In the genomic region with DNA sequence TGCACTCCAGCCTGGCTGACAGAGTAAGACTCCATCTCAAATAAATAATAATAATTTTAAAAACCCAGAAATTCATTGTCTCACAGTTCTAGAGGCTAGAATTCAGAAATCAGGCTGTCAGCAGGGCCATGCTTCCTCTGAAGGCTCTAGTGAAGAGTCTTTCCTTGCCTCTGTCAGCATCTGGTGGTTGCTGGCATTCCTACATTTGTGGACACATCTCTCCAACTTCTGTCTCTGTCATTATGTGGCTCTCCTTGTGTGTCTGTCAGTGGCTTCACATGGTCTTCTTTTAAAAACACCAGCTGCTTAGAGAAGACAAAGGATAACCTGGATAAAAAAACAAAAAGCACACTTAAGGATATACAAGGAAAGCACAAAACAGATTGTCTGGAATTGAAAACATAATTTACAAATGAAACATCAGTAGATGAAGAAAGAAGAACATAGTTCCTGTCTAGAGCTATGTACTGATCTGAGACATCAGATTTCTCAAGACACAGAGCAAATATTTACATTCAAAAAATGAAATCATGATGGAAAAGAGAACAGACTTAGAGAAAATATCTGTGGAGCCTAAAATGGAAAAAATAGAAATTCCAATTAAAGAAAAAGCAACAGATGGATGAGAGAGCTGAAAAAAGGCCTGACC, we compare ENCODE assay signal across 17 cellular contexts. TPM values are rescaled to one million over a fixed set of nuclear protein-coding genes. Genes with fewer than 3 reads are reported as not detected.
A peak's percentile ranks its signal among the peaks of the same experiment; 100 is the strongest.
DNase-seq lines count a peak whose midpoint lies in the region; ATAC-seq and TF ChIP-seq lines count a peak whose summit lies in the region.
"Had no signal": no experiment of that assay in that cellular context is flagged by ENCODE, and none has a peak within 500 bp of the region (broad histone marks: within the 10 kb centered on the region; RNA-seq: fewer than 3 reads in every experiment).

No MANE protein-coding gene starts in this region.

- no peak overlapping the region for H3K4me2 ChIP-seq in Karpas-422 (ENCODE audit: low read depth, low read length, poor library complexity, severe bottlenecking)

- H3K27me3 ChIP-seq in right lobe of liver = no peaks in the 10 kb centered on the region
- H3K27me3 ChIP-seq in Karpas-422 (ENCODE audit: low read length) = no peaks in the 10 kb centered on the region
- H3K27me3 ChIP-seq in upper lobe of left lung = no peaks in the 10 kb centered on the region

- no peaks in the 10 kb centered on the region for H3K9me2 ChIP-seq in Karpas-422 (replicated peaks; ENCODE audit: insufficient read depth, low read length)

- H3K4me1 ChIP-seq in right lobe of liver = no peaks in the 10 kb centered on the region
- H3K4me1 ChIP-seq in Karpas-422 (ENCODE audit: low read length) = no peaks in the 10 kb centered on the region
- H3K4me1 ChIP-seq in upper lobe of left lung = no peaks in the 10 kb centered on the region
- H3K4me1 ChIP-seq: Caco-2 had no signal

- peaks cover 30% of the 10 kb centered on the region for H3K4me1 Mint-ChIP-seq in HFFc6 (ENCODE audit: low read depth)
- H3K4me1 Mint-ChIP-seq in osteocyte (ENCODE audit: unreplicated experiment) = peaks cover 17% of the 10 kb centered on the region

- H3K4me3 ChIP-seq in epithelial cell of proximal tubule (ENCODE audit: low read depth, low read length) = no peak overlapping the region
- no peak overlapping the region for H3K4me3 ChIP-seq in right lobe of liver
- no peak overlapping the region for H3K4me3 ChIP-seq in Karpas-422 (ENCODE audit: low read length)
- no peak overlapping the region for H3K4me3 ChIP-seq in upper lobe of left lung

- H3K4me3 Mint-ChIP-seq in HFFc6 (no peak overlapping the region), osteocyte (ENCODE audit: unreplicated experiment) (no peak overlapping the region)

- peak; percentile 52 for ATAC-seq in SK-N-SH treated with all-trans-retinoic acid at 6 μM for 48 hours
- ATAC-seq in right lobe of liver = no peak
- ATAC-seq in upper lobe of left lung (ENCODE audit: low FRiP score in 2 of 2) = no peak

- no peak for TF ChIP-seq CTCF in HFFc6 (IDR thresholded peaks at IDR 0.05)
- peak; percentile 10 for TF ChIP-seq CTCF in epithelial cell of proximal tubule (conservative IDR thresholded peaks at IDR 0.05; ENCODE audit: low read depth, low read length)
- no peak for TF ChIP-seq CTCF in osteocyte (IDR thresholded peaks at IDR 0.05)
- TF ChIP-seq CTCF in right lobe of liver (IDR thresholded peaks at IDR 0.05) = no peak
- TF ChIP-seq CTCF in upper lobe of left lung (IDR thresholded peaks at IDR 0.05) = no peak

- H3K9me3 Mint-ChIP-seq in HFFc6 (no peaks in the 10 kb centered on the region; the same call in 1 of the 2 replicates), osteocyte (ENCODE audit: unreplicated experiment) (peaks cover 16% of the 10 kb centered on the region)

- TF ChIP-seq EP300 in upper lobe of left lung (IDR thresholded peaks at IDR 0.05) = no peak

- H3K9me3 ChIP-seq in right lobe of liver = no peaks in the 10 kb centered on the region
- no peaks in the 10 kb centered on the region for H3K9me3 ChIP-seq in Karpas-422 (ENCODE audit: low read length)
- H3K9me3 ChIP-seq in upper lobe of left lung = no peaks in the 10 kb centered on the region
- H3K9me3 ChIP-seq: Caco-2 had no signal

- DNase-seq in HFFc6 (no peak), epithelial cell of proximal tubule (ENCODE audit: low read depth) (no peak), osteocyte (ENCODE audit: extremely low spot score, unreplicated experiment) (no peak), right lobe of liver (no peak), head of caudate nucleus (no peak), Karpas-422 (no peak), upper lobe of left lung (no peak)
- DNase-seq: DMS153, KBM-7, NCI-H1048, NCI-H146, NCI-H2081, NCI-H82, Right ventricle myocardium superior had no signal

- intact Hi-C loops in right lobe of liver (cut with DNase I) (no loop called here), head of caudate nucleus (cut with DNase I) (no loop called here)

- no peaks in the 10 kb centered on the region for H4K20me1 ChIP-seq in Karpas-422 (ENCODE audit: insufficient read depth, low read depth, low read length)

- H3K36me3 Mint-ChIP-seq in HFFc6 (ENCODE audit: low read depth) (no peaks in the 10 kb centered on the region), osteocyte (ENCODE audit: unreplicated experiment) (no peaks in the 10 kb centered on the region)

- no peak for TF ChIP-seq POLR2A in right lobe of liver (IDR thresholded peaks at IDR 0.05)
- TF ChIP-seq POLR2A in upper lobe of left lung (IDR thresholded peaks at IDR 0.05) = no peak

- H3K27me3 Mint-ChIP-seq in HFFc6 (ENCODE audit: insufficient read depth) = peaks cover 3% of the 10 kb centered on the region; the same call in 1 of the 2 replicates
- no peaks in the 10 kb centered on the region for H3K27me3 Mint-ChIP-seq in osteocyte (ENCODE audit: unreplicated experiment)

- peak overlapping the region; percentile 42; the same call in 1 of the 2 replicates for H3K27ac Mint-ChIP-seq in HFFc6
- peak overlapping the region; percentile 39 for H3K27ac Mint-ChIP-seq in osteocyte (ENCODE audit: unreplicated experiment)

- H2AFZ ChIP-seq in Karpas-422 (ENCODE audit: low read length) = no peak overlapping the region

- no peak overlapping the region for H3K9ac ChIP-seq in Karpas-422 (ENCODE audit: low read length)

- H3K79me2 ChIP-seq in Karpas-422 (ENCODE audit: low read length) = no peaks in the 10 kb centered on the region

- H3K27ac ChIP-seq in right lobe of liver = no peak overlapping the region
- no peak overlapping the region for H3K27ac ChIP-seq in Karpas-422 (ENCODE audit: low read length)
- no peak overlapping the region for H3K27ac ChIP-seq in upper lobe of left lung

- H3K36me3 ChIP-seq in right lobe of liver (no peaks in the 10 kb centered on the region), Karpas-422 (ENCODE audit: insufficient read depth, low read length) (no peaks in the 10 kb centered on the region), upper lobe of left lung (no peaks in the 10 kb centered on the region)

TF ChIP-seq in SK-N-SH treated with all-trans-retinoic acid at 6 μM for 48 hours, 23 proteins besides CTCF, POLR2A, EP300 and RAD21:
- TF ChIP-seq SNAI2 (CRISPR knock-in tag; IDR thresholded peaks at IDR 0.05) = no peak

RNA-seq across cellular contexts. Expression of a gene that starts 32.7 kb away (rescaled TPM):
- not detected for total RNA-seq in HFFc6 (2021; fragmentation: NEBNext Ultra II Directional; extraction: Animal tissue kit (Norgen Biotek cat#: 25700))
- total RNA-seq in epithelial cell of proximal tubule (not detected in 2 replicates), osteocyte (not detected in 2 replicates), right lobe of liver (not detected), upper lobe of left lung (not detected)
- not detected in 2 replicates for total RNA-seq in Karpas-422 (2014; rRNA removed; shearing (Covaris generic); ENCODE audit: low replicate concordance)
- total RNA-seq: Caco-2, NCI-H460, Right ventricle myocardium superior had no signal
